ENCODE assay signal across 17 cellular contexts in genomic region chr6:169899481-169900145, GRCh38.
"Had no signal": no experiment of that assay in that cellular context is flagged by ENCODE, and none has a peak within 500 bp of the region (broad histone marks: within the 10 kb centered on the region; RNA-seq: fewer than 3 reads in every experiment).

No MANE protein-coding gene starts in this region.

- H3K4me1 ChIP-seq: neural progenitor cell, sigmoid colon, thyroid gland, uterus had no signal

- H3K4me3 ChIP-seq: left lung, neural progenitor cell, ovary, sigmoid colon, spleen, thyroid gland, uterus had no signal

- H3K36me3 ChIP-seq: left lung, neural progenitor cell, ovary, sigmoid colon, spleen, thyroid gland, uterus had no signal

- H3K9me3 ChIP-seq: left lung, ovary, sigmoid colon, thyroid gland, uterus had no signal

- H3K27ac ChIP-seq: left lung, neural progenitor cell, ovary, sigmoid colon, spleen, thyroid gland, uterus had no signal

- H3K27me3 ChIP-seq: left lung, neural progenitor cell, ovary, sigmoid colon, thyroid gland, uterus had no signal

- DNase-seq: activated CD4-positive, alpha-beta T cell treated with anti-CD3 and anti-CD28 coated beads for 36 hours; activated CD4-positive, alpha-beta T cell treated with anti-CD3 and anti-CD28 coated beads, Interleukin-2, amount 50 U/mL, for 48 hours; activated gamma-delta T cell treated with Interleukin-2 at 50 U/mL for 16 hours; activated T-cell treated with anti-CD3 and anti-CD28 coated beads for 4 hours; erythroblast; foreskin melanocyte; kidney; spleen; stimulated activated naive B cell treated with anti-CD40 and anti-IgM and Interleukin-4, amounts not matched to agents 10 μg/mL and 1 μg/mL and 100 μg/mL, for 72 hours; SW 1271; T-helper 2 cell; thyroid gland; uterus had no signal

- ATAC-seq: activated CD4-positive, alpha-beta T cell treated with anti-CD3 and anti-CD28 coated beads for 36 hours; left lung had no signal
